Comparison of ENCODE assay signal across 32 cellular contexts in the genomic region with DNA sequence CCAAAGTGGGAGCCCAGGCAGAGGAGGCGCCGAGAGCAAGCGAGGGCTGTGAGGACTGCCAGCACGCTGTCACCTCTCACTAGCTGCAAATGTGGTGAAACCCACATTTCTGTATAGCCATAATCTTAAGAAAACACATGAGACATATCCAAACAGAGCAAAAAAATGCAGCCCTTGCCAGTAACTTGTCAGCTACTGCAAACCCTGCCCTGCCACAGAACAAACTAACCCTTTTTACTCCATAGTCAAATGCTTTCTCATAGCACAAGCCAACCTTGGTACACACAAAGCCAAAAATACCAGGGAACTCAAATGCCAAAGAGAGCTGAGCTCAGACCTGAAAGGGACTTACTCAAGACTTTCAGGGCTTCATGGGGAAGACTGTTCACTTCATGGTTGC. TPM values are rescaled to one million over a fixed set of nuclear protein-coding genes. Genes with fewer than 3 reads are reported as not detected.
"Had no signal": no experiment of that assay in that cellular context is flagged by ENCODE, and none has a peak within 500 bp of the region (broad histone marks: within the 10 kb centered on the region; RNA-seq: fewer than 3 reads in every experiment).

No MANE protein-coding gene starts in this region.

- H3K4me3 Mint-ChIP-seq: activated CD8-positive, alpha-beta T cell treated with anti-CD3 and anti-CD28 coated beads for 36 hours; activated naive CD4-positive, alpha-beta T cell treated with anti-CD3 and anti-CD28 coated beads for 36 hours; brain had no signal

- H3K36me3 ChIP-seq: WERI-Rb-1 had no signal

- H3K27ac Mint-ChIP-seq: activated CD8-positive, alpha-beta T cell treated with anti-CD3 and anti-CD28 coated beads for 36 hours; activated naive CD4-positive, alpha-beta T cell treated with anti-CD3 and anti-CD28 coated beads for 36 hours; activated naive CD4-positive, alpha-beta T cell treated with anti-CD3 and anti-CD28 coated beads, Interleukin-2, amount 50 U/mL, for 72 hours; brain had no signal

- H3K4me1 Mint-ChIP-seq: brain had no signal

- H3K36me3 Mint-ChIP-seq: brain had no signal

- H3K27ac ChIP-seq: WERI-Rb-1 had no signal

- DNase-seq: activated CD4-positive, alpha-beta T cell treated with anti-CD3 and anti-CD28 coated beads for 1 hour; activated CD4-positive, alpha-beta T cell treated with anti-CD3 and anti-CD28 coated beads for 48 hours; activated CD4-positive, CD25-positive, alpha-beta regulatory T cell; activated CD8-positive, alpha-beta T cell treated with anti-CD3 and anti-CD28 coated beads for 36 hours; activated gamma-delta T cell treated with Interleukin-2 at 50 U/mL for 16 hours; activated naive CD4-positive, alpha-beta T cell treated with anti-CD3 and anti-CD28 coated beads for 36 hours; activated T-cell treated with anti-CD3 and anti-CD28 coated beads, Interleukin-2, amount 50 U/mL, for 1 hour; aorta; central memory CD4-positive, alpha-beta T cell; Karpas-422; KBM-7; NCI-H1105; NCI-H1417 treated with DMSO at 0.1 percent for 48 hours; NCI-H187 treated with DMSO at 0.1 percent for 48 hours; NCI-H2081; NCI-H226; NCI-H446 treated with DMSO at 0.1 percent for 48 hours; NCI-H524; NCI-H69; SHP77 treated with DMSO at 0.1 percent for 48 hours; SW 1271; T1000; WERI-Rb-1 had no signal

- ATAC-seq: activated CD8-positive, alpha-beta T cell treated with anti-CD3 and anti-CD28 coated beads for 36 hours; activated naive CD4-positive, alpha-beta T cell treated with anti-CD3 and anti-CD28 coated beads, Interleukin-2, amount 50 U/mL, for 72 hours; Panc1 had no signal

- H3K27me3 Mint-ChIP-seq: brain had no signal

RNA-seq across cellular contexts. Expression of gene NXF3, which starts 14.9 kb away (rescaled TPM):
- total RNA-seq: activated CD8-positive, alpha-beta memory T cell treated with anti-CD3 and anti-CD28 coated beads for 36 hours; activated CD8-positive, alpha-beta T cell treated with anti-CD3 and anti-CD28 coated beads for 36 hours; activated naive CD4-positive, alpha-beta T cell treated with anti-CD3 and anti-CD28 coated beads for 36 hours; activated naive CD4-positive, alpha-beta T cell treated with anti-CD3 and anti-CD28 coated beads, Interleukin-2, amount 50 U/mL, for 72 hours; cerebellum; MCF 10A; SK-MEL-5; T-helper 1 cell treated with Interleukin-12 subunit alpha and Interleukin-12 subunit beta and Interleukin-4 antibody, amounts not matched to agents 30 ng/mL and 1 ng/mL, for 36 hours; T-helper 2 cell treated with Interferon-gamma antibody and Interleukin-4, amounts not matched to agents 100 ng/mL and 5 ng/mL, for 36 hours had no signal

RNA-seq across cellular contexts. Expression of gene BEX1, which starts 43.9 kb away (rescaled TPM):
- total RNA-seq: MCF 10A; T-helper 1 cell treated with Interleukin-12 subunit alpha and Interleukin-12 subunit beta and Interleukin-4 antibody, amounts not matched to agents 30 ng/mL and 1 ng/mL, for 36 hours; T-helper 2 cell treated with Interferon-gamma antibody and Interleukin-4, amounts not matched to agents 100 ng/mL and 5 ng/mL, for 36 hours had no signal
